In genomic region chr20:56967916-56968315, GRCh38 we compare ENCODE assay signal across 1 cellular context.
TF ChIP-seq lines count a peak whose summit lies in the region.

No MANE protein-coding gene starts in this region.

TF ChIP-seq in GM23338, 12 proteins besides CTCF, POLR2A, EP300 and RAD21 (continued from another document):
- TF ChIP-seq, protein P1, sequence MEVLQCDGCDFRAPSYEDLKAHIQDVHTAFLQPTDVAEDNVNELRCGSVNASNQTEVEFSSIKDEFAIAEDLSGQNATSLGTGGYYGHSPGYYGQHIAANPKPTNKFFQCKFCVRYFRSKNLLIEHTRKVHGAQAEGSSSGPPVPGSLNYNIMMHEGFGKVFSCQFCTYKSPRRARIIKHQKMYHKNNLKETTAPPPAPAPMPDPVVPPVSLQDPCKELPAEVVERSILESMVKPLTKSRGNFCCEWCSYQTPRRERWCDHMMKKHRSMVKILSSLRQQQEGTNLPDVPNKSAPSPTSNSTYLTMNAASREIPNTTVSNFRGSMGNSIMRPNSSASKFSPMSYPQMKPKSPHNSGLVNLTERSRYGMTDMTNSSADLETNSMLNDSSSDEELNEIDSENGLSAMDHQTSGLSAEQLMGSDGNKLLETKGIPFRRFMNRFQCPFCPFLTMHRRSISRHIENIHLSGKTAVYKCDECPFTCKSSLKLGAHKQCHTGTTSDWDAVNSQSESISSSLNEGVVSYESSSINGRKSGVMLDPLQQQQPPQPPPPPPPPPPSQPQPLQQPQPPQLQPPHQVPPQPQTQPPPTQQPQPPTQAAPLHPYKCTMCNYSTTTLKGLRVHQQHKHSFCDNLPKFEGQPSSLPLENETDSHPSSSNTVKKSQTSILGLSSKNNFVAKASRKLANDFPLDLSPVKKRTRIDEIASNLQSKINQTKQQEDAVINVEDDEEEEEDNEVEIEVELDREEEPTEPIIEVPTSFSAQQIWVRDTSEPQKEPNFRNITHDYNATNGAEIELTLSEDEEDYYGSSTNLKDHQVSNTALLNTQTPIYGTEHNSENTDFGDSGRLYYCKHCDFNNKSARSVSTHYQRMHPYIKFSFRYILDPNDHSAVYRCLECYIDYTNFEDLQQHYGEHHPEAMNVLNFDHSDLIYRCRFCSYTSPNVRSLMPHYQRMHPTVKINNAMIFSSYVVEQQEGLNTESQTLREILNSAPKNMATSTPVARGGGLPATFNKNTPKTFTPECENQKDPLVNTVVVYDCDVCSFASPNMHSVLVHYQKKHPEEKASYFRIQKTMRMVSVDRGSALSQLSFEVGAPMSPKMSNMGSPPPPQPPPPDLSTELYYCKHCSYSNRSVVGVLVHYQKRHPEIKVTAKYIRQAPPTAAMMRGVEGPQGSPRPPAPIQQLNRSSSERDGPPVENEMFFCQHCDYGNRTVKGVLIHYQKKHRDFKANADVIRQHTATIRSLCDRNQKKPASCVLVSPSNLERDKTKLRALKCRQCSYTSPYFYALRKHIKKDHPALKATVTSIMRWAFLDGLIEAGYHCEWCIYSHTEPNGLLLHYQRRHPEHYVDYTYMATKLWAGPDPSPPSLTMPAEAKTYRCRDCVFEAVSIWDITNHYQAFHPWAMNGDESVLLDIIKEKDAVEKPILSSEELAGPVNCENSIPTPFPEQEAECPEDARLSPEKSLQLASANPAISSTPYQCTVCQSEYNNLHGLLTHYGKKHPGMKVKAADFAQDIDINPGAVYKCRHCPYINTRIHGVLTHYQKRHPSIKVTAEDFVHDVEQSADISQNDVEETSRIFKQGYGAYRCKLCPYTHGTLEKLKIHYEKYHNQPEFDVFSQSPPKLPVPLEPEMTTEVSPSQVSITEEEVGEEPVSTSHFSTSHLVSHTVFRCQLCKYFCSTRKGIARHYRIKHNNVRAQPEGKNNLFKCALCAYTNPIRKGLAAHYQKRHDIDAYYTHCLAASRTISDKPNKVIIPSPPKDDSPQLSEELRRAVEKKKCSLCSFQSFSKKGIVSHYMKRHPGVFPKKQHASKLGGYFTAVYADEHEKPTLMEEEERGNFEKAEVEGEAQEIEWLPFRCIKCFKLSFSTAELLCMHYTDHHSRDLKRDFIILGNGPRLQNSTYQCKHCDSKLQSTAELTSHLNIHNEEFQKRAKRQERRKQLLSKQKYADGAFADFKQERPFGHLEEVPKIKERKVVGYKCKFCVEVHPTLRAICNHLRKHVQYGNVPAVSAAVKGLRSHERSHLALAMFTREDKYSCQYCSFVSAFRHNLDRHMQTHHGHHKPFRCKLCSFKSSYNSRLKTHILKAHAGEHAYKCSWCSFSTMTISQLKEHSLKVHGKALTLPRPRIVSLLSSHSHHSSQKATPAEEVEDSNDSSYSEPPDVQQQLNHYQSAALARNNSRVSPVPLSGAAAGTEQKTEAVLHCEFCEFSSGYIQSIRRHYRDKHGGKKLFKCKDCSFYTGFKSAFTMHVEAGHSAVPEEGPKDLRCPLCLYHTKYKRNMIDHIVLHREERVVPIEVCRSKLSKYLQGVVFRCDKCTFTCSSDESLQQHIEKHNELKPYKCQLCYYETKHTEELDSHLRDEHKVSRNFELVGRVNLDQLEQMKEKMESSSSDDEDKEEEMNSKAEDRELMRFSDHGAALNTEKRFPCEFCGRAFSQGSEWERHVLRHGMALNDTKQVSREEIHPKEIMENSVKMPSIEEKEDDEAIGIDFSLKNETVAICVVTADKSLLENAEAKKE (CRISPR knock-in tag; IDR thresholded peaks at IDR 0.05) = no peak
- TF ChIP-seq EZH2phosphoT487 (IDR thresholded peaks at IDR 0.05; ENCODE audit: unreplicated experiment) (no peak), JUNB (IDR thresholded peaks at IDR 0.05; ENCODE audit: unreplicated experiment) (no peak)
- TF ChIP-seq, protein P2, sequence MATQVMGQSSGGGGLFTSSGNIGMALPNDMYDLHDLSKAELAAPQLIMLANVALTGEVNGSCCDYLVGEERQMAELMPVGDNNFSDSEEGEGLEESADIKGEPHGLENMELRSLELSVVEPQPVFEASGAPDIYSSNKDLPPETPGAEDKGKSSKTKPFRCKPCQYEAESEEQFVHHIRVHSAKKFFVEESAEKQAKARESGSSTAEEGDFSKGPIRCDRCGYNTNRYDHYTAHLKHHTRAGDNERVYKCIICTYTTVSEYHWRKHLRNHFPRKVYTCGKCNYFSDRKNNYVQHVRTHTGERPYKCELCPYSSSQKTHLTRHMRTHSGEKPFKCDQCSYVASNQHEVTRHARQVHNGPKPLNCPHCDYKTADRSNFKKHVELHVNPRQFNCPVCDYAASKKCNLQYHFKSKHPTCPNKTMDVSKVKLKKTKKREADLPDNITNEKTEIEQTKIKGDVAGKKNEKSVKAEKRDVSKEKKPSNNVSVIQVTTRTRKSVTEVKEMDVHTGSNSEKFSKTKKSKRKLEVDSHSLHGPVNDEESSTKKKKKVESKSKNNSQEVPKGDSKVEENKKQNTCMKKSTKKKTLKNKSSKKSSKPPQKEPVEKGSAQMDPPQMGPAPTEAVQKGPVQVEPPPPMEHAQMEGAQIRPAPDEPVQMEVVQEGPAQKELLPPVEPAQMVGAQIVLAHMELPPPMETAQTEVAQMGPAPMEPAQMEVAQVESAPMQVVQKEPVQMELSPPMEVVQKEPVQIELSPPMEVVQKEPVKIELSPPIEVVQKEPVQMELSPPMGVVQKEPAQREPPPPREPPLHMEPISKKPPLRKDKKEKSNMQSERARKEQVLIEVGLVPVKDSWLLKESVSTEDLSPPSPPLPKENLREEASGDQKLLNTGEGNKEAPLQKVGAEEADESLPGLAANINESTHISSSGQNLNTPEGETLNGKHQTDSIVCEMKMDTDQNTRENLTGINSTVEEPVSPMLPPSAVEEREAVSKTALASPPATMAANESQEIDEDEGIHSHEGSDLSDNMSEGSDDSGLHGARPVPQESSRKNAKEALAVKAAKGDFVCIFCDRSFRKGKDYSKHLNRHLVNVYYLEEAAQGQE (IDR thresholded peaks at IDR 0.05; ENCODE audit: unreplicated experiment) = no peak
- TF ChIP-seq, protein P3, sequence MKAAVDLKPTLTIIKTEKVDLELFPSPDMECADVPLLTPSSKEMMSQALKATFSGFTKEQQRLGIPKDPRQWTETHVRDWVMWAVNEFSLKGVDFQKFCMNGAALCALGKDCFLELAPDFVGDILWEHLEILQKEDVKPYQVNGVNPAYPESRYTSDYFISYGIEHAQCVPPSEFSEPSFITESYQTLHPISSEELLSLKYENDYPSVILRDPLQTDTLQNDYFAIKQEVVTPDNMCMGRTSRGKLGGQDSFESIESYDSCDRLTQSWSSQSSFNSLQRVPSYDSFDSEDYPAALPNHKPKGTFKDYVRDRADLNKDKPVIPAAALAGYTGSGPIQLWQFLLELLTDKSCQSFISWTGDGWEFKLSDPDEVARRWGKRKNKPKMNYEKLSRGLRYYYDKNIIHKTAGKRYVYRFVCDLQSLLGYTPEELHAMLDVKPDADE (IDR thresholded peaks at IDR 0.05) = no peak
